In the genomic region with DNA sequence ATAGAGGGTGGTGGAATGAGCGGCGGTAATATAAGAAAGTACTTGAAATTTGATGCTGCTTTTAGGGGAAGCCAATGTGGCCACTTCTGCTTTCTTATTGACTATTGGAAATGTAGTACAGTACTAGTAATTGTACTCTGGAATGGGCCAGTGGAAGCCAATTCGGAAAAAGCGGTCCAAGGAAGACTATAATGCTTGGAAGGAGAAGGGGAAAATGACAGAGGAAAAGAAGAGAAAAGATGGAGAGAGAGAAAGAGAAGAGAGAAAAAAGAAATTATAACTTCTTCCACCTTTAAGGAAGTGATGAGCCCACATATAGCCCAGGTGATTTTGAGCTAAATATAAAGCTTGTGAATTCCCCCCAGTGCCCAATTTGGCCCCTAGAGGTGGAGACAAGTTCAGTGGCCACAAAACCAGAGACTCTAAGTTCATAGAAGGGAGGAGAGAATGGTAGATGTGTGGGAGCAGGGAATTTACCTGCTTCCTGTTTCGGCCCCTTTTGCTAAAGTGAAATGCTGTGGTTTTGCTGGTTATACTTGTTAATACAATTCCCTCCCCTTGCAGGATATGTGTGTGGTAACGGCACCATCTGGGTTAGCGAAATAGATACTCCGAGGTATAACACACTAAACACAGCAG, we compare ENCODE assay signal across 8 cellular contexts. TPM values are rescaled to one million over a fixed set of nuclear protein-coding genes. Genes with fewer than 3 reads are reported as not detected.
DNase-seq lines count a peak whose midpoint lies in the region; ATAC-seq and TF ChIP-seq lines count a peak whose summit lies in the region.

No MANE protein-coding gene starts in this region.

- peak; percentile 76 for ATAC-seq in CD4-positive, alpha-beta T cell (ENCODE audit: poor library complexity)
- ATAC-seq in GM19452 (IDR thresholded peaks at IDR 0.05; ENCODE audit: unreplicated experiment) (peak; percentile 71), HG03442 (IDR thresholded peaks at IDR 0.05; ENCODE audit: unreplicated experiment) (peak; percentile 65), Right ventricle myocardium inferior (no peak)
- ATAC-seq in activated T-cell treated with anti-CD3 and anti-CD28 coated beads, Interleukin-2, amount 50 U/mL, for 72 hours (replicated peaks in 1 of 2), result peak; percentile 72 to 73

- no peaks in the 10 kb centered on the region for H3K36me3 Mint-ChIP-seq in CD4-positive, alpha-beta T cell (ENCODE audit: low read depth)
- peaks cover 0 to 2% of the 10 kb centered on the region in 2 donors for H3K36me3 Mint-ChIP-seq in activated T-cell treated with anti-CD3 and anti-CD28 coated beads, Interleukin-2, amount 50 U/mL, for 72 hours (ENCODE audit: insufficient read depth in 2 of 2)

- POLR2A ChIA-PET in CD4-positive, alpha-beta T cell (lab: Charles Lee), result interaction anchor here (1.5 to 7.9 kb wide), 3 partner anchors 12 to 65 kb away, joined by 3 to 72 read pairs (median 7); a partner anchor contains a TSS

- peaks cover 57% of the 10 kb centered on the region for H3K4me1 Mint-ChIP-seq in CD4-positive, alpha-beta T cell (ENCODE audit: low read depth)
- H3K4me1 Mint-ChIP-seq in activated T-cell treated with anti-CD3 and anti-CD28 coated beads, Interleukin-2, amount 50 U/mL, for 72 hours (ENCODE audit: low read depth), result peaks cover 83% of the 10 kb centered on the region

- DNase-seq in CD4-positive, alpha-beta T cell, result peak in 2 of 10 experiments; percentile 16 to 22
- DNase-seq in activated T-cell treated with anti-CD3 and anti-CD28 coated beads, Interleukin-2, amount 50 U/mL, for 72 hours, result peak; percentile 50 to 58
- no peak for DNase-seq in D341Med (ENCODE audit: low spot score)
- DNase-seq in cerebellar nuclear complex (lab: John Stamatoyannopoulos, UW), result no peak
- no peak for DNase-seq in Right ventricle myocardium inferior (ENCODE audit: missing footprints)
- no peak for DNase-seq in DMS114 treated with DMSO at 0.1 percent for 48 hours (lab: John Stamatoyannopoulos, UW; ENCODE audit: unreplicated experiment)

- H3K9me3 ChIP-seq in CD4-positive, alpha-beta T cell (ENCODE audit: control insufficient read depth, low read length), result no peaks in the 10 kb centered on the region

- H3K27ac ChIP-seq in CD4-positive, alpha-beta T cell (ENCODE audit: low read depth, low read length), result peak overlapping the region; percentile 43

- no peaks in the 10 kb centered on the region for H3K27me3 ChIP-seq in CD4-positive, alpha-beta T cell (ENCODE audit: control insufficient read depth, insufficient read depth, low read length)

- no peaks in the 10 kb centered on the region for H3K27me3 Mint-ChIP-seq in CD4-positive, alpha-beta T cell
- H3K27me3 Mint-ChIP-seq in activated T-cell treated with anti-CD3 and anti-CD28 coated beads, Interleukin-2, amount 50 U/mL, for 72 hours (ENCODE audit: low read depth), result peaks cover 7% of the 10 kb centered on the region

- no peaks in the 10 kb centered on the region for H3K9me3 Mint-ChIP-seq in CD4-positive, alpha-beta T cell
- H3K9me3 Mint-ChIP-seq in activated T-cell treated with anti-CD3 and anti-CD28 coated beads, Interleukin-2, amount 50 U/mL, for 72 hours, result no peaks in the 10 kb centered on the region

- H3K4me3 Mint-ChIP-seq in CD4-positive, alpha-beta T cell, result peak overlapping the region; percentile 47
- H3K4me3 Mint-ChIP-seq in activated T-cell treated with anti-CD3 and anti-CD28 coated beads, Interleukin-2, amount 50 U/mL, for 72 hours, result peak overlapping the region; percentile 63 to 81

- no peak for TF ChIP-seq CTCF in CD4-positive, alpha-beta T cell (IDR thresholded peaks at IDR 0.05)

- CTCF ChIA-PET in CD4-positive, alpha-beta T cell (lab: Charles Lee), result no interaction called here

- H3K27ac Mint-ChIP-seq in CD4-positive, alpha-beta T cell, result peak overlapping the region; percentile 88
- H3K27ac Mint-ChIP-seq in activated T-cell treated with anti-CD3 and anti-CD28 coated beads, Interleukin-2, amount 50 U/mL, for 72 hours, result peak overlapping the region; percentile 66

- intact Hi-C loops in CD4-positive, alpha-beta T cell (cut with DNase I, micrococcal nuclease), result loop anchor here in 1 of 2 experiments (1.0 to 5.0 kb wide), 3 partner anchors 35 to 65 kb away; a partner anchor contains a TSS
- intact Hi-C loops in Right ventricle myocardium inferior (cut with DNase I), result no loop called here

RNA-seq across cellular contexts. Expression of a gene that starts 35.7 kb away (rescaled TPM):
- 10 to 100 TPM; 66.9 to 70.9 TPM for total RNA-seq in CD4-positive, alpha-beta T cell
- 10 to 100 TPM; 14.3 TPM for total RNA-seq in activated T-cell treated with anti-CD3 and anti-CD28 coated beads, Interleukin-2, amount 50 U/mL, for 72 hours
- 3.2 TPM for total RNA-seq in Right ventricle myocardium inferior

Comparison
In these comparisons a context has a peak if more than half of its experiments do, and no peak if none do; other contexts are left out.
1. DNase-seq: peak in activated T-cell treated with anti-CD3 and anti-CD28 coated beads, Interleukin-2, amount 50 U/mL, for 72 hours (2 of 2); none in D341Med (single experiment), cerebellar nuclear complex (0 of 2), Right ventricle myocardium inferior (single experiment) and DMS114 treated with DMSO at 0.1 percent for 48 hours (single experiment).
2. RNA of a gene that starts 35.7 kb away (total RNA-seq): 66.9 to 70.9 TPM in CD4-positive, alpha-beta T cell; 14.3 TPM in activated T-cell treated with anti-CD3 and anti-CD28 coated beads, Interleukin-2, amount 50 U/mL, for 72 hours and 3.2 TPM in Right ventricle myocardium inferior (single experiment); every median in the first group is over 4 times any median in the second.